ENCODE assay signal across 27 cellular contexts in genomic region chr4:87745058-87745842, GRCh38. TPM values are rescaled to one million over a fixed set of nuclear protein-coding genes. Genes with fewer than 3 reads are reported as not detected.
"Had no signal": no experiment of that assay in that cellular context is flagged by ENCODE, and none has a peak within 500 bp of the region (broad histone marks: within the 10 kb centered on the region; RNA-seq: fewer than 3 reads in every experiment).

No MANE protein-coding gene starts in this region.

- H3K4me1 Mint-ChIP-seq: activated CD4-positive, alpha-beta T cell treated with anti-CD3 and anti-CD28 coated beads, Interleukin-2, amount 10 ng/mL, durations not matched to agents 24 days and 14 days; activated naive CD4-positive, alpha-beta T cell treated with anti-CD3 and anti-CD28 coated beads, Interleukin-2, amount 10 ng/mL, durations not matched to agents 7 days and 5 days; naive B cell; T-cell had no signal

- H3K27me3 Mint-ChIP-seq: activated CD4-positive, alpha-beta T cell treated with anti-CD3 and anti-CD28 coated beads, Interleukin-2, amount 10 ng/mL, durations not matched to agents 24 days and 14 days; activated naive CD4-positive, alpha-beta T cell treated with anti-CD3 and anti-CD28 coated beads, Interleukin-2, amount 10 ng/mL, durations not matched to agents 7 days and 5 days; naive B cell had no signal

- H3K27ac ChIP-seq: brain microvascular endothelial cell, colonic mucosa, foreskin keratinocyte, left lung, neutrophil, parathyroid adenoma, spleen, tibial artery, vagina had no signal

- H3K27me3 ChIP-seq: brain microvascular endothelial cell, colonic mucosa, foreskin keratinocyte, left lung, neutrophil, spleen, tibial artery, vagina had no signal

- H3K9me3 ChIP-seq: colonic mucosa, neutrophil, tibial artery, vagina had no signal

- H3K4me1 ChIP-seq: colonic mucosa, foreskin keratinocyte, left lung, parathyroid adenoma, spleen, tibial artery, vagina had no signal

- DNase-seq: activated CD4-positive, alpha-beta T cell treated with anti-CD3 and anti-CD28 coated beads, Interleukin-2, amount 10 ng/mL, durations not matched to agents 24 days and 14 days; activated CD4-positive, CD25-positive, alpha-beta regulatory T cell; activated CD8-positive, alpha-beta memory T cell treated with anti-CD3 and anti-CD28 coated beads, Interleukin-2, amount 50 U/mL, for 4 hours; activated CD8-positive, alpha-beta T cell treated with anti-CD3 and anti-CD28 coated beads, Interleukin-2, amount 10 ng/mL, durations not matched to agents 7 days and 5 days; activated naive CD4-positive, alpha-beta T cell treated with anti-CD3 and anti-CD28 coated beads, Interleukin-2, amount 10 ng/mL, durations not matched to agents 7 days and 5 days; activated T-cell treated with anti-CD3 and anti-CD28 coated beads, Interleukin-2, amount 50 U/mL, for 4 hours; brain microvascular endothelial cell; central memory CD4-positive, alpha-beta T cell; colonic mucosa; foreskin keratinocyte; glutamatergic neuron; naive B cell; stimulated activated CD4-positive, alpha-beta T cell treated with anti-CD3 and anti-CD28 coated beads, Interleukin-4, amount 100 ng/mL, for 4 hours; stimulated activated naive CD4-positive, alpha-beta T cell; substantia nigra; T-cell; tibial artery had no signal

- H3K36me3 Mint-ChIP-seq: activated naive CD4-positive, alpha-beta T cell treated with anti-CD3 and anti-CD28 coated beads, Interleukin-2, amount 10 ng/mL, durations not matched to agents 7 days and 5 days; naive B cell; T-cell had no signal

- H2AFZ ChIP-seq: parathyroid adenoma had no signal

- H3K79me2 ChIP-seq: parathyroid adenoma had no signal

- H3K9me3 Mint-ChIP-seq: activated CD4-positive, alpha-beta T cell treated with anti-CD3 and anti-CD28 coated beads, Interleukin-2, amount 10 ng/mL, durations not matched to agents 24 days and 14 days; activated naive CD4-positive, alpha-beta T cell treated with anti-CD3 and anti-CD28 coated beads, Interleukin-2, amount 10 ng/mL, durations not matched to agents 7 days and 5 days had no signal

- H3K27ac Mint-ChIP-seq: activated CD4-positive, alpha-beta T cell treated with anti-CD3 and anti-CD28 coated beads, Interleukin-2, amount 10 ng/mL, durations not matched to agents 24 days and 14 days; activated CD8-positive, alpha-beta T cell treated with anti-CD3 and anti-CD28 coated beads, Interleukin-2, amount 10 ng/mL, durations not matched to agents 7 days and 5 days; activated naive CD4-positive, alpha-beta T cell treated with anti-CD3 and anti-CD28 coated beads, Interleukin-2, amount 10 ng/mL, durations not matched to agents 7 days and 5 days; naive B cell; T-cell had no signal

- H3K36me3 ChIP-seq: brain microvascular endothelial cell, colonic mucosa, left lung, neutrophil, spleen, tibial artery, vagina had no signal

- H3K9ac ChIP-seq: parathyroid adenoma had no signal

- H3K4me3 ChIP-seq: colonic mucosa, left lung, spleen, tibial artery, vagina had no signal

- H3K4me3 Mint-ChIP-seq: activated CD4-positive, alpha-beta T cell treated with anti-CD3 and anti-CD28 coated beads, Interleukin-2, amount 10 ng/mL, durations not matched to agents 24 days and 14 days; activated CD8-positive, alpha-beta T cell treated with anti-CD3 and anti-CD28 coated beads, Interleukin-2, amount 10 ng/mL, durations not matched to agents 7 days and 5 days; activated naive CD4-positive, alpha-beta T cell treated with anti-CD3 and anti-CD28 coated beads, Interleukin-2, amount 10 ng/mL, durations not matched to agents 7 days and 5 days; activated T-cell treated with anti-CD3 and anti-CD28 coated beads, Interleukin-2, amount 50 U/mL, for 4 hours; naive B cell; T-cell had no signal

- ATAC-seq: activated CD8-positive, alpha-beta T cell treated with anti-CD3 and anti-CD28 coated beads, Interleukin-2, amount 10 ng/mL, durations not matched to agents 7 days and 5 days; activated T-cell treated with anti-CD3 and anti-CD28 coated beads, Interleukin-2, amount 50 U/mL, for 4 hours; foreskin keratinocyte; left lung; T-cell had no signal

- FAIRE-seq: keratinocyte had no signal

RNA-seq across cellular contexts. Expression of gene IBSP, which starts 54.1 kb away (rescaled TPM):
- total RNA-seq: activated CD4-positive, alpha-beta T cell treated with anti-CD3 and anti-CD28 coated beads, Interleukin-2, amount 10 ng/mL, durations not matched to agents 24 days and 14 days; activated CD8-positive, alpha-beta T cell treated with anti-CD3 and anti-CD28 coated beads, Interleukin-2, amount 10 ng/mL, durations not matched to agents 7 days and 5 days; activated T-cell treated with anti-CD3 and anti-CD28 coated beads, Interleukin-2, amount 50 U/mL, for 4 hours; colonic mucosa; epithelial cell of proximal tubule; fibroblast of lung; foreskin keratinocyte; lung microvascular endothelial cell; spleen; T-cell; vagina had no signal
- polyA plus RNA-seq: aorta, fibroblast of lung, foreskin keratinocyte, keratinocyte, spleen had no signal
